ENCODE assay signal across 11 cellular contexts in the genomic region with DNA sequence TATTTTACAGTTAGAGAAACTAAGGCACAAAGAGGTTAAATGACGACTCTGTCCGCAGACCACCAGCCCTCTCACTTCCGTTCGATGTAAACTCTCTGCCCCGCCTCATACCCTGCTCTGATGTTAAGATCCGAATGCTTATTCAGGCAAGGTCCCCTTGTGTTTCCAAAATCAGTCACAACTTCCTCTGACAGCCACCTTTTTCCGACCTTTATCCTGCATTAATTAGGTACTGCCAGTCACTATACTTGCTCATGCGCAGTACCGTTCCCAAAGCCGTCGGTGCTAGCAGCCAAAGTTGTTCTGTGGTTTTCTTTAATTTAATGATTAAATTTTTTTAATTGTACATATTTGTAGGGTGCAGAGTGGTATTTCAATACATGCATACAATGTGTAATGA. TPM values are rescaled to one million over a fixed set of nuclear protein-coding genes. Genes with fewer than 3 reads are reported as not detected.
DNase-seq lines count a peak whose midpoint lies in the region; ATAC-seq, FAIRE-seq and TF ChIP-seq lines count a peak whose summit lies in the region.
"Not testable (repeated sequence)": the region's sequence is repeated elsewhere in the genome, so short reads cannot be mapped to it uniquely, and the experiment has no call there.
"Had no signal": no experiment of that assay in that cellular context is flagged by ENCODE, and none has a peak within 500 bp of the region (broad histone marks: within the 10 kb centered on the region; RNA-seq: fewer than 3 reads in every experiment).

No MANE protein-coding gene starts in this region.

- not testable (repeated sequence) for ATAC-seq in HepG2, gastrocnemius medialis

- TF ChIP-seq RAD21 in HepG2 (CRISPR knock-in tag; IDR thresholded peaks at IDR 0.05): not testable (repeated sequence)

- not testable (repeated sequence) for H3K27ac ChIP-seq in HepG2 (ENCODE audit: extremely low read length, insufficient read depth, low read length); subcutaneous abdominal adipose tissue (ENCODE audit: low read depth, low read length)
- H3K27ac ChIP-seq in gastrocnemius medialis: peak overlapping the region in 2 of 4 donors; percentile 82 to 91

- TF ChIP-seq POLR2A in HepG2 (IDR thresholded peaks at IDR 0.05; ENCODE audit: insufficient read depth in 1 of 2, low read depth in 2 of 2, low read length in 2 of 2); gastrocnemius medialis (IDR thresholded peaks at IDR 0.05): not testable (repeated sequence)

- H3K4me1 Mint-ChIP-seq in Caco-2 (ENCODE audit: low read depth, unreplicated experiment); activated naive CD8-positive, alpha-beta T cell (ENCODE audit: low read depth): not testable (repeated sequence)
- peaks cover 19% of the 10 kb centered on the region for H3K4me1 Mint-ChIP-seq in activated CD4-positive, alpha-beta T cell treated with anti-CD3 and anti-CD28 coated beads, Interleukin-2, amount 10 ng/mL, durations not matched to agents 7 days and 5 days

- peak overlapping the region; percentile 64 for H3K4me2 ChIP-seq in HepG2 (ENCODE audit: low read depth, low read length)

- not testable (repeated sequence) for H3K9me3 Mint-ChIP-seq in Caco-2 (ENCODE audit: unreplicated experiment); activated CD4-positive, alpha-beta T cell treated with anti-CD3 and anti-CD28 coated beads, Interleukin-2, amount 10 ng/mL, durations not matched to agents 7 days and 5 days; activated naive CD8-positive, alpha-beta T cell (ENCODE audit: low read depth)

- not testable (repeated sequence) for H3K79me2 ChIP-seq in HepG2 (ENCODE audit: insufficient read depth, low read length)

- POLR2A ChIA-PET in Caco-2 (lab: Charles Lee); activated CD4-positive, alpha-beta T cell treated with anti-CD3 and anti-CD28 coated beads, Interleukin-2, amount 10 ng/mL, durations not matched to agents 7 days and 5 days (lab: Charles Lee): not testable (repeated sequence)
- POLR2A ChIA-PET in HepG2 (lab: Yijun Ruan, JAX): interaction anchor here (1.2 kb wide), 1 partner anchor 184 kb away, joined by 3 read pairs; a partner anchor contains a TSS

- not testable (repeated sequence) for H3K36me3 ChIP-seq in Caco-2 (ENCODE audit: control insufficient read depth, insufficient read depth, low read length); MG63; endocrine pancreas (ENCODE audit: control insufficient read depth, insufficient read depth, low read length); HepG2 (replicated peaks in 1 of 2; ENCODE audit: control insufficient read depth in 1 of 2, insufficient read depth in 2 of 2, low read length in 2 of 2); gastrocnemius medialis; subcutaneous abdominal adipose tissue (ENCODE audit: control insufficient read depth in 5 of 5, insufficient read depth in 5 of 5, low read length in 5 of 5)

- not testable (repeated sequence) for H3K27me3 ChIP-seq in Caco-2 (replicated peaks; ENCODE audit: control insufficient read depth, insufficient read depth, low read length); MG63; endocrine pancreas (ENCODE audit: control insufficient read depth, insufficient read depth, low read length); HepG2 (ENCODE audit: control insufficient read depth in 1 of 2, insufficient read depth in 2 of 2, low read length in 2 of 2); gastrocnemius medialis; subcutaneous abdominal adipose tissue (ENCODE audit: control insufficient read depth in 5 of 5, insufficient read depth in 4 of 5, low read length in 5 of 5)

- in situ Hi-C loops in HepG2 (cut with HindIII; ENCODE audit: extremely low pct_ligation_motif_present, low pct_unique_long_range_greater_than_20kb): loop anchor here (10.0 kb wide), 1 partner anchor 56 kb away; no protein-coding TSS in a partner anchor
- in situ Hi-C loops in gastrocnemius medialis (cut with MboI; ENCODE audit: low sequenced_read_pairs in 4 of 4): loop anchor here in 3 of 4 donors (10.0 kb wide), 1 partner anchor 186 kb away; a partner anchor contains a TSS

- FAIRE-seq in HepG2 (lab: Jason Lieb, UNC): not testable (repeated sequence)

- H3K36me3 Mint-ChIP-seq in Caco-2 (ENCODE audit: insufficient read depth, unreplicated experiment); activated CD4-positive, alpha-beta T cell treated with anti-CD3 and anti-CD28 coated beads, Interleukin-2, amount 10 ng/mL, durations not matched to agents 7 days and 5 days (ENCODE audit: low read depth); activated naive CD8-positive, alpha-beta T cell: not testable (repeated sequence)

- DNase-seq in Caco-2; MG63; HepG2 (ENCODE audit: low spot score); gastrocnemius medialis: not testable (repeated sequence)
- peak; percentile 18 for DNase-seq in activated CD4-positive, alpha-beta T cell treated with anti-CD3 and anti-CD28 coated beads, Interleukin-2, amount 10 ng/mL, durations not matched to agents 7 days and 5 days

- not testable (repeated sequence) for H3K4me1 ChIP-seq in Caco-2; endocrine pancreas (ENCODE audit: control insufficient read depth, insufficient read depth, low read length); HepG2 (ENCODE audit: insufficient read depth, low read length); gastrocnemius medialis
- H3K4me1 ChIP-seq in subcutaneous abdominal adipose tissue (ENCODE audit: control insufficient read depth in 5 of 5, insufficient read depth in 5 of 5, low read length in 5 of 5): peaks cover 0 to 11% (median 7%) of the 10 kb centered on the region in 5 donors

- TF ChIP-seq CTCF in Caco-2 (IDR thresholded peaks at IDR 0.05; ENCODE audit: insufficient read depth in 1 of 2, low read depth in 1 of 2, low read length in 1 of 2, severe bottlenecking in 1 of 2, unreplicated experiment in 1 of 2); HepG2 (CRISPR knock-in tag; IDR thresholded peaks at IDR 0.05); gastrocnemius medialis (IDR thresholded peaks at IDR 0.05 in 4 of 5, conservative IDR thresholded peaks at IDR 0.05 in 1 of 5): not testable (repeated sequence)

- not testable (repeated sequence) for H3K27me3 Mint-ChIP-seq in Caco-2 (ENCODE audit: insufficient read depth, unreplicated experiment); activated CD4-positive, alpha-beta T cell treated with anti-CD3 and anti-CD28 coated beads, Interleukin-2, amount 10 ng/mL, durations not matched to agents 7 days and 5 days; activated naive CD8-positive, alpha-beta T cell

- H3K4me3 ChIP-seq in Caco-2 (ENCODE audit: low read depth, low read length): not testable (repeated sequence)
- H3K4me3 ChIP-seq in MG63: peak overlapping the region; percentile 75
- H3K4me3 ChIP-seq in endocrine pancreas (ENCODE audit: control insufficient read depth, insufficient read depth, low read length): peak overlapping the region; percentile 81
- peak overlapping the region in 1 of 3 experiments; percentile 79; a peak in 1 of 6 replicates for H3K4me3 ChIP-seq in HepG2 (replicated peaks in 1 of 3; ENCODE audit: insufficient read depth in 1 of 3, low read depth in 2 of 3, low read length in 3 of 3)
- peak overlapping the region in 3 of 4 donors; percentile 61 to 67 (median 61) for H3K4me3 ChIP-seq in gastrocnemius medialis
- peak overlapping the region; percentile 17 to 94 (median 77) for H3K4me3 ChIP-seq in subcutaneous abdominal adipose tissue (ENCODE audit: low read depth in 1 of 5, low read length in 5 of 5)

- not testable (repeated sequence) for H3K9ac ChIP-seq in endocrine pancreas (ENCODE audit: control insufficient read depth, insufficient read depth, low read length); HepG2 (ENCODE audit: insufficient read depth, low read depth, low read length); subcutaneous abdominal adipose tissue (ENCODE audit: low read length in 5 of 5)

- TF ChIP-seq EP300 in HepG2 (IDR thresholded peaks at IDR 0.05; ENCODE audit: low read depth in 2 of 2, low read length in 2 of 2); HepG2 (CRISPR knock-in tag; IDR thresholded peaks at IDR 0.05; ENCODE audit: borderline replicate concordance): not testable (repeated sequence)

- CTCF ChIA-PET in Caco-2 (lab: Charles Lee); HepG2 (lab: Yijun Ruan, JAX; ENCODE audit: low intra/inter-chr PET ratio, low total read pairs): not testable (repeated sequence)
- CTCF ChIA-PET in activated CD4-positive, alpha-beta T cell treated with anti-CD3 and anti-CD28 coated beads, Interleukin-2, amount 10 ng/mL, durations not matched to agents 7 days and 5 days (lab: Charles Lee): interaction anchor here (1.0 kb wide), 1 partner anchor 191 kb away, joined by 4 read pairs; no protein-coding TSS in a partner anchor

- H2AFZ ChIP-seq in HepG2 (ENCODE audit: low read length): not testable (repeated sequence)

- not testable (repeated sequence) for H3K4me3 Mint-ChIP-seq in Caco-2 (ENCODE audit: unreplicated experiment)
- peak overlapping the region; percentile 38 for H3K4me3 Mint-ChIP-seq in activated CD4-positive, alpha-beta T cell treated with anti-CD3 and anti-CD28 coated beads, Interleukin-2, amount 10 ng/mL, durations not matched to agents 7 days and 5 days
- peak overlapping the region; percentile 96 for H3K4me3 Mint-ChIP-seq in activated naive CD8-positive, alpha-beta T cell

- not testable (repeated sequence) for BruUV-seq in Caco-2 (replicated peaks; lab: Mats Ljungman, UMichigan); HepG2 (replicated peaks; lab: Mats Ljungman, UMichigan)

- H4K20me1 ChIP-seq in HepG2 (ENCODE audit: insufficient read depth, low read length): not testable (repeated sequence)

- WGBS in HepG2 (ENCODE audit: low lambda C conversion rate): 93% methylated on average over 11 of the region's 11 CpGs

- H3K9me3 ChIP-seq in Caco-2; MG63; endocrine pancreas (ENCODE audit: control insufficient read depth, low read length); HepG2 (ENCODE audit: low read length); gastrocnemius medialis; subcutaneous abdominal adipose tissue (ENCODE audit: control insufficient read depth in 5 of 5, low read length in 5 of 5): not testable (repeated sequence)

- intact Hi-C loops in Caco-2 (cut with micrococcal nuclease; ENCODE audit: unreplicated experiment): loop anchor here (10.0 kb wide), 1 partner anchor 56 kb away; no protein-coding TSS in a partner anchor
- intact Hi-C loops in HepG2 (cut with micrococcal nuclease; ENCODE audit: unreplicated experiment): not testable (repeated sequence)
- intact Hi-C loops in gastrocnemius medialis (cut with DNase I; ENCODE audit: low total_unique reads): loop anchor here (5.0 to 10.0 kb wide), 3 partner anchors 366 to 828 kb away; a partner anchor contains a TSS

- peak overlapping the region; percentile 98 for H3K27ac Mint-ChIP-seq in Caco-2 (ENCODE audit: unreplicated experiment)
- H3K27ac Mint-ChIP-seq in activated CD4-positive, alpha-beta T cell treated with anti-CD3 and anti-CD28 coated beads, Interleukin-2, amount 10 ng/mL, durations not matched to agents 7 days and 5 days: peak overlapping the region; percentile 98
- H3K27ac Mint-ChIP-seq in activated naive CD8-positive, alpha-beta T cell: peak overlapping the region; percentile 99

RNA-seq across cellular contexts. Expression of a gene that starts 13.7 kb away (rescaled TPM):
- total RNA-seq in Caco-2 (2022): not detected in 2 replicates
- not detected in 2 replicates for total RNA-seq in MG63 (2014; rRNA removed; shearing (Covaris generic); ENCODE audit: low replicate concordance)
- total RNA-seq in activated CD4-positive, alpha-beta T cell treated with anti-CD3 and anti-CD28 coated beads, Interleukin-2, amount 10 ng/mL, durations not matched to agents 7 days and 5 days: under 1 TPM; 0.32 to 0.40 TPM
- not detected in 2 replicates for total RNA-seq in HepG2 (2016; rRNA removed; fragmentation: Illumina TruSeq; extraction: Trizol)
- not detected in 2 replicates for total RNA-seq in HepG2 (2016; cell fraction: cytosol; rRNA removed; fragmentation: Illumina TruSeq; extraction: Trizol; ENCODE audit: low read depth)
- total RNA-seq in HepG2 (2016; cell fraction: insoluble cytoplasmic fraction; rRNA removed; fragmentation: Illumina TruSeq; extraction: Trizol): not detected in 2 replicates
- not detected in 2 replicates for total RNA-seq in HepG2 (2016; cell fraction: membrane; rRNA removed; fragmentation: Illumina TruSeq; extraction: Trizol)
- not detected in 2 replicates for total RNA-seq in HepG2 (2016; cell fraction: nucleus; rRNA removed; fragmentation: Illumina TruSeq; extraction: Trizol)
- not detected in 2 replicates for polyA plus RNA-seq in HepG2 (2011; rRNA removed)
- polyA plus RNA-seq in HepG2 (2011; cell fraction: cytosol; rRNA removed): not detected in 2 replicates
- polyA plus RNA-seq in HepG2 (2011; cell fraction: nucleus; rRNA removed): not detected in 2 replicates
- not detected in 2 replicates for polyA plus RNA-seq in HepG2 (2012)
- polyA plus RNA-seq in HepG2 (2016; cell fraction: cytosol; fragmentation: Illumina TruSeq; extraction: Trizol; ENCODE audit: low read depth): not detected in 2 replicates
- not detected in 2 replicates for polyA plus RNA-seq in HepG2 (2016; cell fraction: insoluble cytoplasmic fraction; fragmentation: Illumina TruSeq; extraction: Trizol; ENCODE audit: low read depth)
- polyA plus RNA-seq in HepG2 (2016; cell fraction: membrane; fragmentation: Illumina TruSeq; extraction: Trizol; ENCODE audit: low read depth): not detected in 2 replicates
- polyA plus RNA-seq in HepG2 (2016; cell fraction: nucleus; fragmentation: Illumina TruSeq; extraction: Trizol; ENCODE audit: insufficient read depth, low read depth): not detected in 2 replicates
- polyA minus RNA-seq in HepG2 (2011; rRNA and poly(A)+ RNA removed; ENCODE audit: low replicate concordance): not detected in 2 replicates
- not detected in 2 replicates for polyA minus RNA-seq in HepG2 (2011; cell fraction: cytosol; rRNA and poly(A)+ RNA removed)
- polyA minus RNA-seq in HepG2 (2011; cell fraction: nucleus; rRNA and poly(A)+ RNA removed): not detected in 2 replicates
- total RNA-seq in gastrocnemius medialis: not detected
- total RNA-seq: esophagus mucosa, G401, RPMI7951 had no signal

RNA-seq across cellular contexts. Expression of a gene that starts 16.7 kb away (rescaled TPM):
- total RNA-seq in Caco-2 (2022): 3.9 and 4.5 TPM in 2 replicates
- 1.7 and 3.7 TPM in 2 replicates for total RNA-seq in MG63 (2014; rRNA removed; shearing (Covaris generic); ENCODE audit: low replicate concordance)
- 10 to 100 TPM; 10.5 to 12.3 TPM for total RNA-seq in activated CD4-positive, alpha-beta T cell treated with anti-CD3 and anti-CD28 coated beads, Interleukin-2, amount 10 ng/mL, durations not matched to agents 7 days and 5 days
- total RNA-seq in HepG2 (2016; rRNA removed; fragmentation: Illumina TruSeq; extraction: Trizol): 4.5 and 4.8 TPM in 2 replicates
- 0.30 and 0.35 TPM in 2 replicates for total RNA-seq in HepG2 (2016; cell fraction: cytosol; rRNA removed; fragmentation: Illumina TruSeq; extraction: Trizol; ENCODE audit: low read depth)
- 4.7 and 5.2 TPM in 2 replicates for total RNA-seq in HepG2 (2016; cell fraction: insoluble cytoplasmic fraction; rRNA removed; fragmentation: Illumina TruSeq; extraction: Trizol)
- 1.2 and 1.3 TPM in 2 replicates for total RNA-seq in HepG2 (2016; cell fraction: membrane; rRNA removed; fragmentation: Illumina TruSeq; extraction: Trizol)
- total RNA-seq in HepG2 (2016; cell fraction: nucleus; rRNA removed; fragmentation: Illumina TruSeq; extraction: Trizol): 4.6 and 5.8 TPM in 2 replicates
- 2.1 TPM in 2 replicates for polyA plus RNA-seq in HepG2 (2011; rRNA removed)
- 0.60 and 1.2 TPM in 2 replicates for polyA plus RNA-seq in HepG2 (2011; cell fraction: cytosol; rRNA removed)
- polyA plus RNA-seq in HepG2 (2011; cell fraction: nucleus; rRNA removed): 2.9 and 4.6 TPM in 2 replicates
- polyA plus RNA-seq in HepG2 (2012): 3.9 and 4.1 TPM in 2 replicates
- 0.06 and 0.08 TPM in 2 replicates for polyA plus RNA-seq in HepG2 (2016; cell fraction: cytosol; fragmentation: Illumina TruSeq; extraction: Trizol; ENCODE audit: low read depth)
- polyA plus RNA-seq in HepG2 (2016; cell fraction: insoluble cytoplasmic fraction; fragmentation: Illumina TruSeq; extraction: Trizol; ENCODE audit: low read depth): 4.7 and 4.8 TPM in 2 replicates
- polyA plus RNA-seq in HepG2 (2016; cell fraction: membrane; fragmentation: Illumina TruSeq; extraction: Trizol; ENCODE audit: low read depth): 0.36 and 0.49 TPM in 2 replicates
- 12.4 and 13.6 TPM in 2 replicates for polyA plus RNA-seq in HepG2 (2016; cell fraction: nucleus; fragmentation: Illumina TruSeq; extraction: Trizol; ENCODE audit: insufficient read depth, low read depth)
- 0.56 and 1.9 TPM in 2 replicates for polyA minus RNA-seq in HepG2 (2011; rRNA and poly(A)+ RNA removed; ENCODE audit: low replicate concordance)
- 1.6 and 2.2 TPM in 2 replicates for polyA minus RNA-seq in HepG2 (2011; cell fraction: cytosol; rRNA and poly(A)+ RNA removed)
- polyA minus RNA-seq in HepG2 (2011; cell fraction: nucleus; rRNA and poly(A)+ RNA removed): 2.8 and 4.4 TPM in 2 replicates
- 1 to 10 TPM; 1.4 to 2.2 (median 2.0) TPM for total RNA-seq in gastrocnemius medialis

RNA-seq across cellular contexts. Expression of a gene that starts 51.0 kb away (rescaled TPM):
- total RNA-seq in Caco-2 (2022): 2.0 and 2.7 TPM in 2 replicates
- total RNA-seq in MG63 (2014; rRNA removed; shearing (Covaris generic); ENCODE audit: low replicate concordance): not detected in 2 replicates
- total RNA-seq in activated CD4-positive, alpha-beta T cell treated with anti-CD3 and anti-CD28 coated beads, Interleukin-2, amount 10 ng/mL, durations not matched to agents 7 days and 5 days: under 1 TPM; 0.52 to 0.87 TPM
- not detected in 2 replicates for total RNA-seq in HepG2 (2016; rRNA removed; fragmentation: Illumina TruSeq; extraction: Trizol)
- not detected in 2 replicates for total RNA-seq in HepG2 (2016; cell fraction: cytosol; rRNA removed; fragmentation: Illumina TruSeq; extraction: Trizol; ENCODE audit: low read depth)
- total RNA-seq in HepG2 (2016; cell fraction: insoluble cytoplasmic fraction; rRNA removed; fragmentation: Illumina TruSeq; extraction: Trizol): not detected in 2 replicates
- total RNA-seq in HepG2 (2016; cell fraction: membrane; rRNA removed; fragmentation: Illumina TruSeq; extraction: Trizol): not detected in 2 replicates
- not detected in 2 replicates for total RNA-seq in HepG2 (2016; cell fraction: nucleus; rRNA removed; fragmentation: Illumina TruSeq; extraction: Trizol)
- polyA plus RNA-seq in HepG2 (2011; rRNA removed): not detected in 2 replicates
- not detected in 2 replicates for polyA plus RNA-seq in HepG2 (2011; cell fraction: cytosol; rRNA removed)
- polyA plus RNA-seq in HepG2 (2011; cell fraction: nucleus; rRNA removed): not detected in 2 replicates
- polyA plus RNA-seq in HepG2 (2012): not detected in 2 replicates
- not detected in 2 replicates for polyA plus RNA-seq in HepG2 (2016; cell fraction: cytosol; fragmentation: Illumina TruSeq; extraction: Trizol; ENCODE audit: low read depth)
- not detected in 2 replicates for polyA plus RNA-seq in HepG2 (2016; cell fraction: insoluble cytoplasmic fraction; fragmentation: Illumina TruSeq; extraction: Trizol; ENCODE audit: low read depth)
- not detected in 2 replicates for polyA plus RNA-seq in HepG2 (2016; cell fraction: membrane; fragmentation: Illumina TruSeq; extraction: Trizol; ENCODE audit: low read depth)
- polyA plus RNA-seq in HepG2 (2016; cell fraction: nucleus; fragmentation: Illumina TruSeq; extraction: Trizol; ENCODE audit: insufficient read depth, low read depth): not detected in 2 replicates
- not detected in 2 replicates for polyA minus RNA-seq in HepG2 (2011; rRNA and poly(A)+ RNA removed; ENCODE audit: low replicate concordance)
- not detected in 2 replicates for polyA minus RNA-seq in HepG2 (2011; cell fraction: cytosol; rRNA and poly(A)+ RNA removed)
- polyA minus RNA-seq in HepG2 (2011; cell fraction: nucleus; rRNA and poly(A)+ RNA removed): not detected in 2 replicates
- total RNA-seq in gastrocnemius medialis: under 1 TPM; 0.18 to 0.82 (median 0.59) TPM
- total RNA-seq: G401 had no signal
